In genomic region chr9:127921592-127922120, GRCh38 we compare ENCODE assay signal across 8 cellular contexts. TPM values are rescaled to one million over a fixed set of nuclear protein-coding genes. Genes with fewer than 3 reads are reported as not detected.
DNase-seq lines count a peak whose midpoint lies in the region; ATAC-seq and TF ChIP-seq lines count a peak whose summit lies in the region.

No MANE protein-coding gene starts in this region.

- peak overlapping the region; percentile 74 to 99 (median 94) for H3K4me2 ChIP-seq in BLaER1 treated with 17β-estradiol and CSF1 and Interleukin-3, amounts not matched to agents 10 nM and 100 nM

- CTCF ChIA-PET in HEK293T (lab: Yijun Ruan, JAX), result interaction anchor here (0.8 to 1.4 kb wide), 8 partner anchors 8 to 184 kb away, joined by 3 to 8 read pairs (median 3); partner anchors contain the start of gene PIP5KL1

- H3K4me1 ChIP-seq in BLaER1 treated with 17β-estradiol and CSF1 and Interleukin-3, amounts not matched to agents 10 nM and 100 nM, result peaks cover 55 to 70% (median 56%) of the 10 kb centered on the region in 10 experiments
- H3K4me1 ChIP-seq in SJCRH30, result peaks cover 12% of the 10 kb centered on the region
- H3K4me1 ChIP-seq in cardiac muscle cell (ENCODE audit: low read depth), result peaks cover 3% of the 10 kb centered on the region
- H3K4me1 ChIP-seq in sigmoid colon, result peaks cover 0 to 38% (median 36%) of the 10 kb centered on the region in 4 donors

- DNase-seq in HEK293T (ENCODE audit: extremely low spot score) (peak; percentile 79), SJCRH30 (peak; percentile 59 to 79), cardiac muscle cell (ENCODE audit: low read depth in 1 of 2, low spot score in 1 of 2) (peak; percentile 58 to 65), sigmoid colon (peak; percentile 88)
- DNase-seq in activated naive CD4-positive, alpha-beta T cell treated with anti-CD3 and anti-CD28 coated beads, Interleukin-2, amount 50 U/mL, for 16 hours, result peak; percentile 73

- peak overlapping the region in 4 of 11 experiments; percentile 31 to 91 (median 64); a peak in 5 of 22 replicates for H3K27ac ChIP-seq in BLaER1 treated with 17β-estradiol and CSF1 and Interleukin-3, amounts not matched to agents 10 nM and 100 nM
- no peak overlapping the region for H3K27ac ChIP-seq in SJCRH30
- no peak overlapping the region for H3K27ac ChIP-seq in cardiac muscle cell
- no peak overlapping the region for H3K27ac ChIP-seq in sigmoid colon

- no peak for TF ChIP-seq EP300 in sigmoid colon (IDR thresholded peaks at IDR 0.05)

- peaks cover 0 to 21% (median 0%) of the 10 kb centered on the region in 11 experiments; a peak in 9 of 22 replicates for H4K20me1 ChIP-seq in BLaER1 treated with 17β-estradiol and CSF1 and Interleukin-3, amounts not matched to agents 10 nM and 100 nM

- H3K9ac ChIP-seq in BLaER1 treated with 17β-estradiol and CSF1 and Interleukin-3, amounts not matched to agents 10 nM and 100 nM, result peak overlapping the region; percentile 16 to 94 (median 54); a peak in 15 of 22 replicates

- TF ChIP-seq POLR2A in sigmoid colon (IDR thresholded peaks at IDR 0.05), result no peak

- H3K9me3 ChIP-seq in BLaER1 treated with 17β-estradiol and CSF1 and Interleukin-3, amounts not matched to agents 10 nM and 100 nM (replicated peaks in 1 of 11), result no peaks in the 10 kb centered on the region
- H3K9me3 ChIP-seq in SJCRH30 (replicated peaks), result no peaks in the 10 kb centered on the region
- no peaks in the 10 kb centered on the region for H3K9me3 ChIP-seq in cardiac muscle cell (ENCODE audit: low read depth)
- no peaks in the 10 kb centered on the region for H3K9me3 ChIP-seq in sigmoid colon

- H3K27me3 ChIP-seq in BLaER1 treated with 17β-estradiol and CSF1 and Interleukin-3, amounts not matched to agents 10 nM and 100 nM, result peaks cover 29 to 46% (median 40%) of the 10 kb centered on the region in 11 experiments
- H3K27me3 ChIP-seq in SJCRH30, result peaks cover 19% of the 10 kb centered on the region
- peaks cover 10% of the 10 kb centered on the region for H3K27me3 ChIP-seq in cardiac muscle cell
- peaks cover 3 to 16% (median 6%) of the 10 kb centered on the region in 3 donors for H3K27me3 ChIP-seq in sigmoid colon

- POLR2A ChIA-PET in HEK293T (lab: Yijun Ruan, JAX), result interaction anchor here (0.7 to 1.5 kb wide), 5 partner anchors 20 to 187 kb away, joined by 3 to 4 read pairs (median 3); partner anchors contain the start of genes CDK9 and TOR2A

- WGBS in sigmoid colon, 2 donors, result 8 to 12% methylated on average over 45 of the region's 45 CpGs

- ATAC-seq in HG02970 (IDR thresholded peaks at IDR 0.05; ENCODE audit: low FRiP score, unreplicated experiment) (no peak), HG03571 (IDR thresholded peaks at IDR 0.05; ENCODE audit: unreplicated experiment) (no peak)

- peak; percentile 72 for TF ChIP-seq CTCF in cardiac muscle cell (IDR thresholded peaks at IDR 0.05; ENCODE audit: low read depth, low read length)
- peak; percentile 87 to 97 (median 92) for TF ChIP-seq CTCF in sigmoid colon (IDR thresholded peaks at IDR 0.05)

- peak overlapping the region in 8 of 10 experiments; percentile 43 to 65 (median 48); a peak in 13 of 20 replicates for H3K4me3 ChIP-seq in BLaER1 treated with 17β-estradiol and CSF1 and Interleukin-3, amounts not matched to agents 10 nM and 100 nM
- no peak overlapping the region for H3K4me3 ChIP-seq in SJCRH30
- no peak overlapping the region for H3K4me3 ChIP-seq in cardiac muscle cell
- H3K4me3 ChIP-seq in sigmoid colon, result peak overlapping the region in 2 of 4 donors; percentile 17 to 23

- no peaks in the 10 kb centered on the region for H3K36me3 ChIP-seq in BLaER1 treated with 17β-estradiol and CSF1 and Interleukin-3, amounts not matched to agents 10 nM and 100 nM
- no peaks in the 10 kb centered on the region for H3K36me3 ChIP-seq in SJCRH30
- no peaks in the 10 kb centered on the region for H3K36me3 ChIP-seq in cardiac muscle cell
- H3K36me3 ChIP-seq in sigmoid colon, result no peaks in the 10 kb centered on the region

- intact Hi-C loops in sigmoid colon (cut with DNase I), result loop anchor here (10.0 kb wide), 1 partner anchor 417 kb away; no protein-coding TSS in a partner anchor

TF ChIP-seq in HEK293T, 16 proteins besides CTCF, POLR2A, EP300 and RAD21:
- TF ChIP-seq ARNT (IDR thresholded peaks at IDR 0.05) (no peak), SUZ12 (IDR thresholded peaks at IDR 0.05) (no peak)

RNA-seq across cellular contexts. Expression of gene ST6GALNAC4, which starts 4.8 kb away (rescaled TPM):
- total RNA-seq in SJCRH30 (2014; rRNA removed; shearing (Covaris generic)), result 19.6 and 24.3 TPM in 2 replicates
- 66.2 and 119 TPM in 2 replicates for total RNA-seq in cardiac muscle cell
- 48.8 and 71.4 TPM in 2 replicates for polyA plus RNA-seq in cardiac muscle cell
- total RNA-seq in sigmoid colon, result 10 to 100 TPM; 22.8 to 27.7 (median 25.5) TPM
- polyA plus RNA-seq in sigmoid colon, result 10 to 100 TPM; 25.2 to 51.1 (median 37.7) TPM

RNA-seq across cellular contexts. Expression of gene PIP5KL1, which starts 8.9 kb away (rescaled TPM):
- 0.20 and 0.51 TPM in 2 replicates for total RNA-seq in SJCRH30 (2014; rRNA removed; shearing (Covaris generic))
- total RNA-seq in cardiac muscle cell, result 0.89 and 1.7 TPM in 2 replicates
- 3.4 and 3.5 TPM in 2 replicates for polyA plus RNA-seq in cardiac muscle cell
- total RNA-seq in sigmoid colon, result 1 to 10 TPM in 3 of 4 donors, under 1 TPM in 1; 0.16 to 4.2 (median 2.6) TPM
- 1 to 10 TPM in 1 of 3 donors, under 1 TPM in 1, not detected in 1; 0.70 to 1.8 TPM for polyA plus RNA-seq in sigmoid colon

RNA-seq across cellular contexts. Expression of gene DPM2, which starts 16.0 kb away (rescaled TPM):
- 44.7 and 46.4 TPM in 2 replicates for total RNA-seq in SJCRH30 (2014; rRNA removed; shearing (Covaris generic))
- total RNA-seq in cardiac muscle cell (26.1 and 35.6 TPM in 2 replicates), sigmoid colon (10 to 100 TPM in 2 of 4 donors, 1 to 10 TPM in 2; 6.0 to 11.9 (median 9.7) TPM)
- polyA plus RNA-seq in cardiac muscle cell (54.2 and 70.7 TPM in 2 replicates), sigmoid colon (10 to 100 TPM; 17.3 to 41.9 (median 24.6) TPM)

RNA-seq across cellular contexts. Expression of gene ST6GALNAC6, which starts 22.3 kb away (rescaled TPM):
- total RNA-seq in SJCRH30 (2014; rRNA removed; shearing (Covaris generic)), result 59.9 and 61.5 TPM in 2 replicates
- total RNA-seq in cardiac muscle cell, result 49.4 and 73.4 TPM in 2 replicates
- 53.0 and 85.2 TPM in 2 replicates for polyA plus RNA-seq in cardiac muscle cell
- 100 to 1,000 TPM; 107 to 125 (median 114) TPM for total RNA-seq in sigmoid colon
- 100 to 1,000 TPM in 1 of 3 donors, 10 to 100 TPM in 2; 35.6 to 112 (median 87.1) TPM for polyA plus RNA-seq in sigmoid colon

RNA-seq across cellular contexts. Expression of gene AK1, which starts 44.2 kb away (rescaled TPM):
- 31.4 and 36.4 TPM in 2 replicates for total RNA-seq in SJCRH30 (2014; rRNA removed; shearing (Covaris generic))
- total RNA-seq in cardiac muscle cell (174 and 175 TPM in 2 replicates), sigmoid colon (10 to 100 TPM; 28.8 to 73.2 (median 48.7) TPM)
- polyA plus RNA-seq in cardiac muscle cell (346 and 413 TPM in 2 replicates), sigmoid colon (100 to 1,000 TPM in 1 of 3 donors, 10 to 100 TPM in 2; 85.9 to 254 (median 85.9) TPM)

Comparison
In these comparisons a context has a peak if more than half of its experiments do, and no peak if none do; other contexts are left out.
1. H3K4me3 ChIP-seq: peak in BLaER1 treated with 17β-estradiol and CSF1 and Interleukin-3, amounts not matched to agents 10 nM and 100 nM (8 of 10); none in SJCRH30 (single experiment) and cardiac muscle cell (single experiment).
2. Peak in every context shown above with its lines, with median percentiles within 50 percentile points of each other: DNase-seq.